In genomic region chr2:229783108-229783721, GRCh38 we compare ENCODE assay signal across 14 cellular contexts.
DNase-seq lines count a peak whose midpoint lies in the region; ATAC-seq and TF ChIP-seq lines count a peak whose summit lies in the region.
"Had no signal": no experiment of that assay in that cellular context is flagged by ENCODE, and none has a peak within 500 bp of the region (broad histone marks: within the 10 kb centered on the region; RNA-seq: fewer than 3 reads in every experiment).

No MANE protein-coding gene starts in this region.

- no peaks in the 10 kb centered on the region for H3K9me3 Mint-ChIP-seq in naive B cell
- H3K9me3 Mint-ChIP-seq: naive thymus-derived CD8-positive, alpha-beta T cell had no signal

- H3K4me1 Mint-ChIP-seq in naive B cell: peaks cover 8 to 23% (median 14%) of the 10 kb centered on the region in 3 donors

- no peak for TF ChIP-seq CTCF in breast epithelium (IDR thresholded peaks at IDR 0.05)

- H3K4me1 ChIP-seq in breast epithelium: no peaks in the 10 kb centered on the region

- H3K36me3 Mint-ChIP-seq in naive B cell: peaks cover 22 to 27% of the 10 kb centered on the region in 2 donors

- no peaks in the 10 kb centered on the region for H3K27me3 ChIP-seq in breast epithelium

- ATAC-seq in GM18870 (IDR thresholded peaks at IDR 0.05; ENCODE audit: unreplicated experiment): peak; percentile 53
- ATAC-seq in GM21528 (IDR thresholded peaks at IDR 0.05; ENCODE audit: low FRiP score, unreplicated experiment): peak; percentile 42
- peak; percentile 53 for ATAC-seq in HG03139 (IDR thresholded peaks at IDR 0.05; ENCODE audit: unreplicated experiment)
- ATAC-seq in naive B cell (ENCODE audit: low read depth in 2 of 2): no peak
- ATAC-seq: naive thymus-derived CD8-positive, alpha-beta T cell had no signal

- no peak overlapping the region for H3K4me3 ChIP-seq in breast epithelium

- H3K27ac Mint-ChIP-seq in naive B cell: peak overlapping the region in 5 of 6 donors; percentile 5 to 63 (median 21)

- no peak overlapping the region for H3K4me3 Mint-ChIP-seq in naive B cell
- H3K4me3 Mint-ChIP-seq: naive thymus-derived CD8-positive, alpha-beta T cell had no signal

- H3K9me3 ChIP-seq in breast epithelium: no peaks in the 10 kb centered on the region

- no peaks in the 10 kb centered on the region for H3K36me3 ChIP-seq in breast epithelium

- DNase-seq in naive B cell: no peak
- DNase-seq in breast epithelium (ENCODE audit: low spot score in 2 of 2): no peak
- DNase-seq in T-helper 1 cell: no peak
- no peak for DNase-seq in NCI-H187 treated with DMSO at 0.1 percent for 48 hours (lab: John Stamatoyannopoulos, UW)
- DNase-seq: amniotic stem cell; effector CD4-positive, alpha-beta T cell; kidney glomerular epithelial cell; naive thymus-derived CD8-positive, alpha-beta T cell; NCI-H1092; NCI-H82; SIG-M5 had no signal

- no peak for TF ChIP-seq POLR2A in breast epithelium (IDR thresholded peaks at IDR 0.05)

- intact Hi-C loops in breast epithelium (cut with DNase I; ENCODE audit: low total_unique reads): no loop called here

- H3K27me3 Mint-ChIP-seq in naive B cell: no peaks in the 10 kb centered on the region
- H3K27me3 Mint-ChIP-seq: naive thymus-derived CD8-positive, alpha-beta T cell had no signal

- no peak overlapping the region for H3K27ac ChIP-seq in breast epithelium

Comparison
In these comparisons a context has a peak if more than half of its experiments do, and no peak if none do; other contexts are left out.
1. ATAC-seq: peak in GM18870 (single experiment), GM21528 (single experiment) and HG03139 (single experiment); none in naive B cell (0 of 2).